In the genomic region with DNA sequence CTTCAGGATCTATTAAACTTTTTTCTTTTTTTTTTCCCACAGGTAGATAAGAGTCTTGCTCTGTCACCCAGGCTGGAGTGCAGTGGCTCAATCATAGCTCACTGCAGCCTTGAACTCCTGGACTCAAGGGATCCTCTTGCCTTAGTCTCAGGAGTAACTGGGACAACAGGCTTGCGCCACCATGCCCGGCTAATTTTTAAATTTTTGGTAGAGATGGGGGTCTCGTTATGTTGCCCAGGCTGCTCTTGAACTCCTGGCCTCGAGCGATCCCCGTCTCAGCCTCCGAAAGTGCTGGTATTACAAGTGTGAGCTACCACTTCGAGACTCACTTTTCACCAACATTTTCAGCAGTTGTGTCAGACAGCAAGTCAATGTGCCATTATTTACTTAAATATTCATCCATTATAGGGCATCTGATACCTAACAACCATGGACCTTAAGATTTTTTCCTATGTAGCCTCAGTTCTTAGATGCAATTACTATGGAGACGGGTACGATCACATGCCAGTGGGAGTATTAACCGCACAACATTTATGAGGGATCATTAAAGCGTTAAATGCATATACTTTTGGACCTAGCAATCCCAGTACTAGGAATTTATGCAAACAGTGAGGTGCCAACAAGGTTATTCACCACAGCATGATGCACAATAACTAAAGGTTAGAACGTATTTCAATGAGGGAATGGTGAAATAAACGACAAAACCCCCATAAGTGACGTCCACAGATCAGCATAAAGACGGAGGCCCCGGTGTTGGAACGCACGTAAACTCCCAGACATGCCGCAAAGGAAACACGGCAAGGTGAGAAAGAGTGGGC, we compare ENCODE assay signal across 6 cellular contexts. TPM values are rescaled to one million over a fixed set of nuclear protein-coding genes. Genes with fewer than 3 reads are reported as not detected.
DNase-seq lines count a peak whose midpoint lies in the region; ATAC-seq and TF ChIP-seq lines count a peak whose summit lies in the region.

No MANE protein-coding gene starts in this region.

- H3K9me3 Mint-ChIP-seq in T-cell = no peaks in the 10 kb centered on the region

- peaks cover 4% of the 10 kb centered on the region for H3K36me3 Mint-ChIP-seq in T-cell

- peaks cover 35 to 44% (median 44%) of the 10 kb centered on the region in 3 donors for H3K4me1 Mint-ChIP-seq in T-cell

- H3K27ac Mint-ChIP-seq in T-cell = peak overlapping the region; percentile 83 to 85

- peak overlapping the region; percentile 81 to 94 (median 90) for H3K4me3 Mint-ChIP-seq in T-cell

- no peak for TF ChIP-seq CTCF in fibroblast of villous mesenchyme (IDR thresholded peaks at IDR 0.05; ENCODE audit: insufficient read depth, low read depth, low read length)

- peak in 23 of 34 experiments; percentile 54 to 87 (median 69) for DNase-seq in T-cell
- DNase-seq in fibroblast of villous mesenchyme (ENCODE audit: low read depth) = peak; percentile 48
- DNase-seq in stimulated activated CD8-positive, alpha-beta memory T cell treated with anti-CD3 and anti-CD28 coated beads, Interleukin-12 subunit alpha, Interleukin-12 subunit beta, amount 100 ng/mL, for 24 hours (ENCODE audit: extremely low read depth) = peak; percentile 43
- no peak for DNase-seq in KG1 (lab: John Stamatoyannopoulos, UW)
- DNase-seq in cerebellar nuclear complex (lab: John Stamatoyannopoulos, UW) = no peak

- POLR2A ChIA-PET in T-cell (lab: Charles Lee) = interaction anchor here in 1 of 2 donors (0.6 to 1.0 kb wide), 3 partner anchors 22 to 32 kb away, joined by 3 to 4 read pairs (median 3); a partner anchor contains a TSS

- peak overlapping the region; percentile 99 for H3K4me3 ChIP-seq in fibroblast of villous mesenchyme (ENCODE audit: low read depth, low read length)

- CTCF ChIA-PET in T-cell (lab: Charles Lee) = no interaction called here

- H3K27me3 Mint-ChIP-seq in T-cell = no peaks in the 10 kb centered on the region

- peak; percentile 17 for ATAC-seq in GM21528 (IDR thresholded peaks at IDR 0.05; ENCODE audit: low FRiP score, unreplicated experiment)
- ATAC-seq in T-cell (replicated peaks in 1 of 4) = peak; percentile 35 to 73 (median 42)

RNA-seq across cellular contexts. Expression of a gene that starts 0.8 kb away (rescaled TPM):
- 10 to 100 TPM; 22.0 to 33.0 (median 26.3) TPM for total RNA-seq in T-cell
- total RNA-seq in fibroblast of villous mesenchyme = 10.3 and 10.4 TPM in 2 replicates

RNA-seq across cellular contexts. Expression of a gene that starts 1.4 kb away (rescaled TPM):
- total RNA-seq in T-cell = 100 to 1,000 TPM in 4 of 5 donors, 10 to 100 TPM in 1; 74.0 to 115 (median 108) TPM
- 130 and 140 TPM in 2 replicates for total RNA-seq in fibroblast of villous mesenchyme

RNA-seq across cellular contexts. Expression of a gene that starts 27.9 kb away (rescaled TPM):
- 100 to 1,000 TPM in 4 of 5 donors, 10 to 100 TPM in 1; 87.4 to 151 (median 117) TPM for total RNA-seq in T-cell
- total RNA-seq in fibroblast of villous mesenchyme = 154 and 167 TPM in 2 replicates

RNA-seq across cellular contexts. Expression of a gene that starts 28.2 kb away (rescaled TPM):
- total RNA-seq in T-cell (100 to 1,000 TPM in 3 of 5 donors, 10 to 100 TPM in 2; 68.4 to 106 (median 102) TPM), fibroblast of villous mesenchyme (22.0 and 23.8 TPM in 2 replicates)

RNA-seq across cellular contexts. Expression of a gene that starts 42.5 kb away (rescaled TPM):
- total RNA-seq in T-cell = not detected
- total RNA-seq in fibroblast of villous mesenchyme = not detected in 2 replicates

Comparison
In these comparisons a context has a peak if more than half of its experiments do, and no peak if none do; other contexts are left out.
1. DNase-seq: peak in T-cell (23 of 34), fibroblast of villous mesenchyme (single experiment) and stimulated activated CD8-positive, alpha-beta memory T cell treated with anti-CD3 and anti-CD28 coated beads, Interleukin-12 subunit alpha, Interleukin-12 subunit beta, amount 100 ng/mL, for 24 hours (single experiment); none in KG1 (single experiment) and cerebellar nuclear complex (0 of 2).